ENCODE assay signal across 9 cellular contexts in genomic region chr2:157839162-157839801, GRCh38. TPM values are rescaled to one million over a fixed set of nuclear protein-coding genes. Genes with fewer than 3 reads are reported as not detected.
DNase-seq lines count a peak whose midpoint lies in the region; ATAC-seq and TF ChIP-seq lines count a peak whose summit lies in the region.
"Had no signal": no experiment of that assay in that cellular context is flagged by ENCODE, and none has a peak within 500 bp of the region (broad histone marks: within the 10 kb centered on the region; RNA-seq: fewer than 3 reads in every experiment).

No MANE protein-coding gene starts in this region.

- H3K27ac ChIP-seq in SJCRH30 (peak overlapping the region; percentile 99), transverse colon (peak overlapping the region; percentile 64 to 75 (median 69))
- H3K27ac ChIP-seq: 22Rv1 had no signal

- no peak for TF ChIP-seq CTCF in transverse colon (IDR thresholded peaks at IDR 0.05)

- WGBS in transverse colon (ENCODE audit: low coverage in 1 of 2), 2 donors = 76% methylated on average over 5 of the region's 5 CpGs; no CpG with 5 or more reads in 1 of the 2 donors

- no peaks in the 10 kb centered on the region for H3K27me3 ChIP-seq in SJCRH30
- no peaks in the 10 kb centered on the region for H3K27me3 ChIP-seq in transverse colon

- no peak for TF ChIP-seq POLR2A in transverse colon (IDR thresholded peaks at IDR 0.05)

- intact Hi-C loops in left cardiac atrium (cut with DNase I) (loop anchor here in 1 of 2 donors (2.0 to 10.0 kb wide), 2 partner anchors 38 to 54 kb away; partner anchors contain the start of gene ACVR1), transverse colon (cut with DNase I; ENCODE audit: low total_unique reads) (no loop called here)

- in situ Hi-C loops in transverse colon (cut with MboI; ENCODE audit: low pct_ligation_motif_present in 1 of 4, low pct_unique_long_range_greater_than_20kb in 1 of 4, low sequenced_read_pairs in 3 of 4) = no loop called here

- DNase-seq in NCI-H2196 (lab: John Stamatoyannopoulos, UW; ENCODE audit: unreplicated experiment) (peak; percentile 31), NCI-H2196 treated with DMSO at 0.1 percent for 48 hours (lab: John Stamatoyannopoulos, UW; ENCODE audit: unreplicated experiment) (no peak), SJCRH30 (peak; percentile 91 to 94), left cardiac atrium (no peak), transverse colon (no peak)
- no peak for DNase-seq in activated CD4-positive, CD25-positive, alpha-beta regulatory T cell treated with anti-CD3 and anti-CD28 coated beads, Interleukin-2, amount 50 U/mL, for 72 hours

- ATAC-seq in left cardiac atrium (peak; percentile 32 to 50), HG03442 (IDR thresholded peaks at IDR 0.05; ENCODE audit: unreplicated experiment) (no peak), HG02798 (IDR thresholded peaks at IDR 0.05; ENCODE audit: poor library complexity, unreplicated experiment) (no peak)

- no peak for TF ChIP-seq EP300 in transverse colon (IDR thresholded peaks at IDR 0.05; ENCODE audit: low read depth)

- H3K4me3 ChIP-seq in SJCRH30 (peak overlapping the region; percentile 8), transverse colon (no peak overlapping the region)

- H3K4me1 ChIP-seq in SJCRH30 (peaks cover 27% of the 10 kb centered on the region), transverse colon (peaks cover 6 to 44% (median 25%) of the 10 kb centered on the region in 4 donors)

- H3K9me3 ChIP-seq in SJCRH30 (replicated peaks) (no peaks in the 10 kb centered on the region), transverse colon (no peaks in the 10 kb centered on the region)

- H3K36me3 ChIP-seq in SJCRH30 = no peaks in the 10 kb centered on the region
- H3K36me3 ChIP-seq in transverse colon = no peaks in the 10 kb centered on the region

RNA-seq across cellular contexts. Expression of gene ACVR1, which starts 36.8 kb away (rescaled TPM):
- 13.0 and 14.0 TPM in 2 replicates for total RNA-seq in SJCRH30 (2014; rRNA removed; shearing (Covaris generic))
- 10 to 100 TPM; 34.2 to 36.8 TPM for total RNA-seq in left cardiac atrium
- 10 to 100 TPM in 3 of 4 donors, 1 to 10 TPM in 1; 4.5 to 16.5 (median 11.8) TPM for total RNA-seq in transverse colon

Comparison
In these comparisons a context has a peak if more than half of its experiments do, and no peak if none do; other contexts are left out.
1. DNase-seq: peak in NCI-H2196 (single experiment) and SJCRH30 (2 of 2); none in NCI-H2196 treated with DMSO at 0.1 percent for 48 hours (single experiment), left cardiac atrium (single experiment), transverse colon (single experiment) and activated CD4-positive, CD25-positive, alpha-beta regulatory T cell treated with anti-CD3 and anti-CD28 coated beads, Interleukin-2, amount 50 U/mL, for 72 hours (single experiment).
2. ATAC-seq: peak in left cardiac atrium (2 of 2); none in HG03442 (single experiment) and HG02798 (single experiment).